ENCODE assay signal across 34 cellular contexts in genomic region chr11:31102316-31102715, GRCh38.
"Had no signal": no experiment of that assay in that cellular context is flagged by ENCODE, and none has a peak within 500 bp of the region (broad histone marks: within the 10 kb centered on the region; RNA-seq: fewer than 3 reads in every experiment).

No MANE protein-coding gene starts in this region.

- H3K36me3 ChIP-seq: adrenal gland, ascending aorta, brain microvascular endothelial cell, breast epithelium, cardiac muscle cell had no signal

- H3K4me1 ChIP-seq: adrenal gland, ascending aorta, breast epithelium had no signal

- DNase-seq: activated effector memory CD4-positive, alpha-beta T cell treated with anti-CD3 and anti-CD28 coated beads, Interleukin-2, amount 50 U/mL, for 16 hours; activated effector memory CD4-positive, alpha-beta T cell treated with Interleukin-2 at 50 U/mL for 16 hours; activated gamma-delta T cell; activated gamma-delta T cell treated with Interleukin-2 at 50 U/mL for 16 hours; activated naive CD4-positive, alpha-beta T cell; activated naive CD4-positive, alpha-beta T cell treated with anti-CD3 and anti-CD28 coated beads for 36 hours; activated naive CD4-positive, alpha-beta T cell treated with anti-CD3 and anti-CD28 coated beads, Interleukin-2, amount 10 ng/mL, durations not matched to agents 7 days and 5 days; activated naive CD4-positive, alpha-beta T cell treated with anti-CD3 and anti-CD28 coated beads, Interleukin-2, amount 50 U/mL, for 16 hours; activated naive CD4-positive, alpha-beta T cell treated with Interleukin-2 at 50 U/mL for 16 hours; activated naive CD8-positive, alpha-beta T cell treated with anti-CD3 and anti-CD28 coated beads for 36 hours; activated naive CD8-positive, alpha-beta T cell treated with anti-CD3 and anti-CD28 coated beads, Interleukin-2, amount 10 ng/mL, durations not matched to agents 7 days and 5 days; activated naive CD8-positive, alpha-beta T cell treated with anti-CD3 and anti-CD28 coated beads, Interleukin-2, amount 50 U/mL, for 24 hours; activated T-cell treated with anti-CD3 and anti-CD28 coated beads, Interleukin-2, amount 50 U/mL, for 1 hour; activated T-cell treated with anti-CD3 and anti-CD28 coated beads, Interleukin-2, amount 50 U/mL, for 24 hours; activated T-cell treated with anti-CD3 and anti-CD28 coated beads, Interleukin-2, amount 50 U/mL, for 4 hours; activated T-cell treated with anti-CD3 and anti-CD28 coated beads, Interleukin-2, amount 50 U/mL, for 48 hours; activated T-cell treated with anti-CD3 and anti-CD28 coated beads, Interleukin-2, amount 50 U/mL, for 72 hours; adrenal gland; amniotic stem cell; amygdala; anterior cingulate cortex; aorta; brain microvascular endothelial cell; caudate nucleus; central memory CD4-positive, alpha-beta T cell; cerebellar nuclear complex had no signal

- H3K27ac ChIP-seq: adrenal gland, ascending aorta, body of pancreas, brain microvascular endothelial cell, breast epithelium, cardiac muscle cell had no signal

- H3K4me3 ChIP-seq: adrenal gland, ascending aorta, body of pancreas, breast epithelium, cardiac muscle cell had no signal

- FAIRE-seq: astrocyte, bronchial epithelial cell had no signal

- H3K9me3 ChIP-seq: adrenal gland, ascending aorta, body of pancreas, breast epithelium had no signal

- ATAC-seq: activated naive CD4-positive, alpha-beta T cell treated with anti-CD3 and anti-CD28 coated beads, Interleukin-2, amount 50 U/mL, for 72 hours; activated naive CD8-positive, alpha-beta T cell treated with anti-CD3 and anti-CD28 coated beads, Interleukin-2, amount 50 U/mL, for 24 hours; activated T-cell treated with anti-CD3 and anti-CD28 coated beads, Interleukin-2, amount 50 U/mL, for 4 hours; activated T-cell treated with anti-CD3 and anti-CD28 coated beads, Interleukin-2, amount 50 U/mL, for 72 hours; activated T-helper 17 cell treated with anti-CD3 and anti-CD28 coated beads, Interleukin-2, amount 50 U/mL, for 72 hours had no signal

- H3K27me3 ChIP-seq: adrenal gland, ascending aorta, body of pancreas, brain microvascular endothelial cell, breast epithelium, cardiac muscle cell had no signal
